ENCODE assay signal across 8 cellular contexts in genomic region chr7:116211006-116211912, GRCh38. TPM values are rescaled to one million over a fixed set of nuclear protein-coding genes. Genes with fewer than 3 reads are reported as not detected.
DNase-seq lines count a peak whose midpoint lies in the region; ATAC-seq, FAIRE-seq and TF ChIP-seq lines count a peak whose summit lies in the region.

No MANE protein-coding gene starts in this region.

- peaks cover 7% of the 10 kb centered on the region for H4K20me1 ChIP-seq in keratinocyte (ENCODE audit: control insufficient read depth, extremely low read depth, insufficient read depth, low read length)

- no peaks in the 10 kb centered on the region for H3K36me3 Mint-ChIP-seq in brain

- peaks cover 0 to 3% of the 10 kb centered on the region in 2 experiments for H3K36me3 ChIP-seq in keratinocyte (ENCODE audit: control insufficient read depth in 2 of 2, extremely low read depth in 1 of 2, insufficient read depth in 2 of 2, low read length in 2 of 2)

- peak; percentile 63 for ATAC-seq in HG02571 (IDR thresholded peaks at IDR 0.05; ENCODE audit: unreplicated experiment)

- in situ Hi-C loops in GM13976 (cut with MboI; ENCODE audit: low sequenced_read_pairs, unreplicated experiment), result no loop called here

- peak; percentile 83 for FAIRE-seq in keratinocyte (lab: Jason Lieb, UNC)

- H3K27me3 Mint-ChIP-seq in brain, result peaks cover 82% of the 10 kb centered on the region

- TF ChIP-seq CTCF in GM13976 (IDR thresholded peaks at IDR 0.05; ENCODE audit: borderline replicate concordance, control extremely low read depth, extremely low read depth, insufficient read depth, missing control alignments) (no peak), brain (conservative IDR thresholded peaks at IDR 0.05) (no peak), keratinocyte (optimal IDR thresholded peaks at IDR 0.05 in 1 of 3, IDR thresholded peaks at IDR 0.05 in 1 of 3, conservative IDR thresholded peaks at IDR 0.05 in 1 of 3; ENCODE audit: extremely low read depth in 1 of 3, insufficient read depth in 2 of 3, low read length in 3 of 3) (no peak)

- H3K79me2 ChIP-seq in keratinocyte (ENCODE audit: control insufficient read depth, insufficient read depth, low read length), result peaks cover 54% of the 10 kb centered on the region

- H3K9me3 Mint-ChIP-seq in brain, result peaks cover 0 to 6% (median 0%) of the 10 kb centered on the region in 5 experiments

- peak overlapping the region; percentile 86 for H3K4me2 ChIP-seq in keratinocyte (ENCODE audit: control insufficient read depth, extremely low read depth, insufficient read depth, low read depth, low read length)

- H3K9ac ChIP-seq in keratinocyte (ENCODE audit: control insufficient read depth, extremely low read depth, insufficient read depth, low read length), result peak overlapping the region; percentile 94

- DNase-seq in GM13976 (ENCODE audit: low spot score) (peak; percentile 65), NCI-H1048 (lab: John Stamatoyannopoulos, UW) (peak; percentile 56), UCSD-AML1 (lab: John Stamatoyannopoulos, UW; ENCODE audit: unreplicated experiment) (peak; percentile 58), keratinocyte (ENCODE audit: low read depth, low spot score) (peak; percentile 67), NCI-H128 (lab: John Stamatoyannopoulos, UW; ENCODE audit: unreplicated experiment) (no peak)
- peak; percentile 48 to 53 for DNase-seq in stimulated activated CD4-positive, alpha-beta T cell treated with anti-CD3 and anti-CD28 coated beads, Interleukin-1b, Interleukin-23, amount 100 ng/mL, for 4 hours (ENCODE audit: low read depth in 2 of 2)

- peak overlapping the region in 3 of 5 experiments; percentile 54 to 79 (median 62) for H3K27ac Mint-ChIP-seq in brain

- H3K27ac ChIP-seq in keratinocyte (ENCODE audit: control insufficient read depth, insufficient read depth, low read length), result peak overlapping the region; percentile 96

- H3K27me3 ChIP-seq in keratinocyte (ENCODE audit: control insufficient read depth, extremely low read depth, insufficient read depth, low read length), result no peaks in the 10 kb centered on the region

- H3K9me1 ChIP-seq in keratinocyte (ENCODE audit: control insufficient read depth, extremely low read depth, insufficient read depth, low read length), result no peaks in the 10 kb centered on the region

- peak overlapping the region; percentile 88 to 93 (median 92) for H3K4me3 Mint-ChIP-seq in brain

- H3K4me3 ChIP-seq in keratinocyte (ENCODE audit: control insufficient read depth in 2 of 3, extremely low read depth in 1 of 3, insufficient read depth in 2 of 3, low read depth in 1 of 3, low read length in 3 of 3), result peak overlapping the region; percentile 70 to 95 (median 85)

- peaks cover 33% of the 10 kb centered on the region for H3K4me1 ChIP-seq in keratinocyte (ENCODE audit: control insufficient read depth, extremely low read depth, insufficient read depth, low read length)

- peaks cover 28% of the 10 kb centered on the region for H3K4me1 Mint-ChIP-seq in brain

- dilution Hi-C loops in keratinocyte (cut with MboI; ENCODE audit: extremely low pct_ligation_motif_present, low sequenced_read_pairs), result no loop called here

- H2AFZ ChIP-seq in keratinocyte (ENCODE audit: control insufficient read depth, low read length), result peak overlapping the region; percentile 43

- no peaks in the 10 kb centered on the region for H3K9me3 ChIP-seq in keratinocyte (ENCODE audit: control insufficient read depth, low read depth, low read length)

RNA-seq across cellular contexts. Expression of gene TES, which starts 0.9 kb away (rescaled TPM):
- polyA plus RNA-seq in brain (ENCODE audit: insufficient read depth, low read depth, low replicate concordance) (9.4 TPM), keratinocyte (142 to 187 TPM (median 173 TPM) in 3 replicates)
- polyA plus RNA-seq in keratinocyte (2011; ENCODE audit: low read depth), result 123 TPM
- 103 and 173 TPM in 2 replicates for polyA plus RNA-seq in keratinocyte (2011; cell fraction: cytosol; rRNA removed)
- polyA plus RNA-seq in keratinocyte (2011; cell fraction: nucleus; rRNA removed), result 185 and 224 TPM in 2 replicates
- 78.6 and 92.7 TPM in 2 replicates for polyA plus RNA-seq in keratinocyte (2012; ENCODE audit: low replicate concordance)
- 78.7 to 141 TPM (median 137 TPM) in 3 replicates for polyA minus RNA-seq in keratinocyte
- 104 TPM for polyA minus RNA-seq in keratinocyte (2011; cell fraction: cytosol; rRNA and poly(A)+ RNA removed)
- polyA minus RNA-seq in keratinocyte (2011; cell fraction: nucleus; rRNA and poly(A)+ RNA removed), result 112 and 181 TPM in 2 replicates
